In the genomic region with DNA sequence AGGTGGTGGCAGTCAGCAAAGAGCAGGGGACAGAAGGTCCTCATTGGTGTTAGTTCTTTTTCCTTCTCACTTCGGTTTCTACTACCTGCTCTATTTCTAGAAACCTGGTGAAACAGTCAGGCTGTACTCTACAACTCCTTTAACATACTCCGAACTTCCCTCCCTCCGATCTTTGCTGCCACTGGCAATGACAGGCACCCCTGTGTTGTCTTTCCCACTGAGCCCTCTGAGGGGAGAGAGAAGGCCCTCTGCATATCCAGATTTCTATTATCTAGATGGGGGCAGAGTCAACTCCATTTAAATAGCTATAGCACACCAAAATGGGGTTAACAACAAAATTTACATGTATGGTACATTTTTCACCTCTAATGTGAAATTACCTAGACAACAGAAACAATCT, we compare ENCODE assay signal across 2 cellular contexts.
TF ChIP-seq lines count a peak whose summit lies in the region.

No MANE protein-coding gene starts in this region.

TF ChIP-seq in GM23338, 12 proteins besides CTCF, POLR2A, EP300 and RAD21 (continued from another document):
- no peak for TF ChIP-seq ZNF462 (CRISPR knock-in tag; IDR thresholded peaks at IDR 0.05)
- no peak for TF ChIP-seq POLR2AphosphoS5 (IDR thresholded peaks at IDR 0.05; ENCODE audit: low read depth)
- no peak for TF ChIP-seq ETS1 (IDR thresholded peaks at IDR 0.05)
- no peak for TF ChIP-seq ZNF114 (CRISPR knock-in tag; IDR thresholded peaks at IDR 0.05)
- TF ChIP-seq REST (IDR thresholded peaks at IDR 0.05; ENCODE audit: unreplicated experiment): no peak
- TF ChIP-seq ZNF331 (CRISPR knock-in tag; IDR thresholded peaks at IDR 0.05; ENCODE audit: low read depth): no peak

TF ChIP-seq in WTC11, 78 proteins besides CTCF, POLR2A, EP300 and RAD21 (continued from another document):
- TF ChIP-seq, protein P1, sequence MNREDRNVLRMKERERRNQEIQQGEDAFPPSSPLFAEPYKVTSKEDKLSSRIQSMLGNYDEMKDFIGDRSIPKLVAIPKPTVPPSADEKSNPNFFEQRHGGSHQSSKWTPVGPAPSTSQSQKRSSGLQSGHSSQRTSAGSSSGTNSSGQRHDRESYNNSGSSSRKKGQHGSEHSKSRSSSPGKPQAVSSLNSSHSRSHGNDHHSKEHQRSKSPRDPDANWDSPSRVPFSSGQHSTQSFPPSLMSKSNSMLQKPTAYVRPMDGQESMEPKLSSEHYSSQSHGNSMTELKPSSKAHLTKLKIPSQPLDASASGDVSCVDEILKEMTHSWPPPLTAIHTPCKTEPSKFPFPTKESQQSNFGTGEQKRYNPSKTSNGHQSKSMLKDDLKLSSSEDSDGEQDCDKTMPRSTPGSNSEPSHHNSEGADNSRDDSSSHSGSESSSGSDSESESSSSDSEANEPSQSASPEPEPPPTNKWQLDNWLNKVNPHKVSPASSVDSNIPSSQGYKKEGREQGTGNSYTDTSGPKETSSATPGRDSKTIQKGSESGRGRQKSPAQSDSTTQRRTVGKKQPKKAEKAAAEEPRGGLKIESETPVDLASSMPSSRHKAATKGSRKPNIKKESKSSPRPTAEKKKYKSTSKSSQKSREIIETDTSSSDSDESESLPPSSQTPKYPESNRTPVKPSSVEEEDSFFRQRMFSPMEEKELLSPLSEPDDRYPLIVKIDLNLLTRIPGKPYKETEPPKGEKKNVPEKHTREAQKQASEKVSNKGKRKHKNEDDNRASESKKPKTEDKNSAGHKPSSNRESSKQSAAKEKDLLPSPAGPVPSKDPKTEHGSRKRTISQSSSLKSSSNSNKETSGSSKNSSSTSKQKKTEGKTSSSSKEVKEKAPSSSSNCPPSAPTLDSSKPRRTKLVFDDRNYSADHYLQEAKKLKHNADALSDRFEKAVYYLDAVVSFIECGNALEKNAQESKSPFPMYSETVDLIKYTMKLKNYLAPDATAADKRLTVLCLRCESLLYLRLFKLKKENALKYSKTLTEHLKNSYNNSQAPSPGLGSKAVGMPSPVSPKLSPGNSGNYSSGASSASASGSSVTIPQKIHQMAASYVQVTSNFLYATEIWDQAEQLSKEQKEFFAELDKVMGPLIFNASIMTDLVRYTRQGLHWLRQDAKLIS (CRISPR knock-in tag; IDR thresholded peaks at IDR 0.05; ENCODE audit: borderline replicate concordance): no peak
- TF ChIP-seq CREB1 (CRISPR knock-in tag; IDR thresholded peaks at IDR 0.05) (no peak), ATF2 (CRISPR knock-in tag; IDR thresholded peaks at IDR 0.05; ENCODE audit: borderline replicate concordance, low read depth) (no peak), NR1H2 (CRISPR knock-in tag; IDR thresholded peaks at IDR 0.05) (no peak), ZNF138 (CRISPR knock-in tag; conservative IDR thresholded peaks at IDR 0.05) (no peak)
- TF ChIP-seq, protein P2, sequence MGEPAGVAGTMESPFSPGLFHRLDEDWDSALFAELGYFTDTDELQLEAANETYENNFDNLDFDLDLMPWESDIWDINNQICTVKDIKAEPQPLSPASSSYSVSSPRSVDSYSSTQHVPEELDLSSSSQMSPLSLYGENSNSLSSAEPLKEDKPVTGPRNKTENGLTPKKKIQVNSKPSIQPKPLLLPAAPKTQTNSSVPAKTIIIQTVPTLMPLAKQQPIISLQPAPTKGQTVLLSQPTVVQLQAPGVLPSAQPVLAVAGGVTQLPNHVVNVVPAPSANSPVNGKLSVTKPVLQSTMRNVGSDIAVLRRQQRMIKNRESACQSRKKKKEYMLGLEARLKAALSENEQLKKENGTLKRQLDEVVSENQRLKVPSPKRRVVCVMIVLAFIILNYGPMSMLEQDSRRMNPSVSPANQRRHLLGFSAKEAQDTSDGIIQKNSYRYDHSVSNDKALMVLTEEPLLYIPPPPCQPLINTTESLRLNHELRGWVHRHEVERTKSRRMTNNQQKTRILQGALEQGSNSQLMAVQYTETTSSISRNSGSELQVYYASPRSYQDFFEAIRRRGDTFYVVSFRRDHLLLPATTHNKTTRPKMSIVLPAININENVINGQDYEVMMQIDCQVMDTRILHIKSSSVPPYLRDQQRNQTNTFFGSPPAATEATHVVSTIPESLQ (CRISPR knock-in tag; IDR thresholded peaks at IDR 0.05): no peak
